Comparison of ENCODE assay signal across 8 cellular contexts in genomic region chr20:53582574-53583351, GRCh38. TPM values are rescaled to one million over a fixed set of nuclear protein-coding genes. Genes with fewer than 3 reads are reported as not detected.
DNase-seq lines count a peak whose midpoint lies in the region; ATAC-seq and TF ChIP-seq lines count a peak whose summit lies in the region.

No MANE protein-coding gene starts in this region.

- H3K9me3 Mint-ChIP-seq in activated T-cell treated with anti-CD3 and anti-CD28 coated beads, Interleukin-2, amount 50 U/mL, for 24 hours = no peaks in the 10 kb centered on the region

- intact Hi-C loops in colonic mucosa (cut with DNase I) = no loop called here
- intact Hi-C loops in uterus (cut with DNase I; ENCODE audit: low total_unique reads) = loop anchor here (5.0 kb wide), 1 partner anchor 340 kb away; no protein-coding TSS in a partner anchor

- H3K27ac Mint-ChIP-seq in activated T-cell treated with anti-CD3 and anti-CD28 coated beads, Interleukin-2, amount 50 U/mL, for 24 hours = peak overlapping the region; percentile 94

- H3K4me1 Mint-ChIP-seq in activated T-cell treated with anti-CD3 and anti-CD28 coated beads, Interleukin-2, amount 50 U/mL, for 24 hours (ENCODE audit: low read depth) = peaks cover 92% of the 10 kb centered on the region

- no peaks in the 10 kb centered on the region for H3K36me3 ChIP-seq in colonic mucosa
- peaks cover 13% of the 10 kb centered on the region for H3K36me3 ChIP-seq in mucosa of stomach (ENCODE audit: control insufficient read depth, insufficient read depth, low read length)
- no peaks in the 10 kb centered on the region for H3K36me3 ChIP-seq in uterus

- peak overlapping the region; percentile 81 for H3K4me3 Mint-ChIP-seq in activated T-cell treated with anti-CD3 and anti-CD28 coated beads, Interleukin-2, amount 50 U/mL, for 24 hours

- H3K4me1 ChIP-seq in colonic mucosa = peaks cover 19% of the 10 kb centered on the region
- H3K4me1 ChIP-seq in mucosa of stomach (ENCODE audit: control insufficient read depth, insufficient read depth, low read length) = peaks cover 53% of the 10 kb centered on the region
- H3K4me1 ChIP-seq in uterus = peaks cover 12 to 14% of the 10 kb centered on the region in 2 donors

- H3K27ac ChIP-seq in colonic mucosa (peak overlapping the region; percentile 68), uterus (peak overlapping the region; percentile 66 to 83)

- ATAC-seq in HG02938 (IDR thresholded peaks at IDR 0.05; ENCODE audit: unreplicated experiment) (no peak), GM21381 (IDR thresholded peaks at IDR 0.05; ENCODE audit: unreplicated experiment) (no peak)

- no peaks in the 10 kb centered on the region for H3K27me3 Mint-ChIP-seq in activated T-cell treated with anti-CD3 and anti-CD28 coated beads, Interleukin-2, amount 50 U/mL, for 24 hours

- H3K4me3 ChIP-seq in colonic mucosa = no peak overlapping the region
- no peak overlapping the region for H3K4me3 ChIP-seq in mucosa of stomach (ENCODE audit: low read length)
- H3K4me3 ChIP-seq in uterus = no peak overlapping the region

- H3K36me3 Mint-ChIP-seq in activated T-cell treated with anti-CD3 and anti-CD28 coated beads, Interleukin-2, amount 50 U/mL, for 24 hours (ENCODE audit: low read depth) = peaks cover 67% of the 10 kb centered on the region

- H3K9ac ChIP-seq in colonic mucosa (ENCODE audit: low read depth in 2 of 2, low read length in 2 of 2) (peak overlapping the region; percentile 41 to 64), mucosa of stomach (ENCODE audit: low read length) (peak overlapping the region; percentile 0)

- TF ChIP-seq POLR2A in uterus (IDR thresholded peaks at IDR 0.05) = peak in 1 of 2 donors; percentile 16

- H3K27me3 ChIP-seq in colonic mucosa = no peaks in the 10 kb centered on the region
- no peaks in the 10 kb centered on the region for H3K27me3 ChIP-seq in mucosa of stomach (ENCODE audit: control insufficient read depth, insufficient read depth, low read length)
- no peaks in the 10 kb centered on the region for H3K27me3 ChIP-seq in uterus

- DNase-seq in activated T-cell treated with anti-CD3 and anti-CD28 coated beads, Interleukin-2, amount 50 U/mL, for 24 hours = peak; percentile 34
- no peak for DNase-seq in activated T-cell treated with anti-CD3 and anti-CD28 coated beads, Interleukin-2, amount 50 U/mL, for 1 hour
- peak; percentile 30 for DNase-seq in SKM-1 (lab: John Stamatoyannopoulos, UW; ENCODE audit: unreplicated experiment)
- no peak for DNase-seq in colonic mucosa
- DNase-seq in uterus = peak; percentile 35 to 66

- H3K9me3 ChIP-seq in colonic mucosa (no peaks in the 10 kb centered on the region), mucosa of stomach (ENCODE audit: control insufficient read depth, low read length) (no peaks in the 10 kb centered on the region), uterus (no peaks in the 10 kb centered on the region)

- no peak for TF ChIP-seq CTCF in colonic mucosa (IDR thresholded peaks at IDR 0.05)
- no peak for TF ChIP-seq CTCF in uterus (IDR thresholded peaks at IDR 0.05)

RNA-seq across cellular contexts. Expression of gene ZNF217, which starts 10.9 kb away (rescaled TPM):
- total RNA-seq in colonic mucosa = 10 to 100 TPM; 45.7 to 73.0 TPM
- total RNA-seq in uterus = 10 to 100 TPM in 3 of 4 donors, 1 to 10 TPM in 1; 7.4 to 37.8 (median 18.4) TPM

Comparison
In these comparisons a context has a peak if more than half of its experiments do, and no peak if none do; other contexts are left out.
1. DNase-seq: peak in activated T-cell treated with anti-CD3 and anti-CD28 coated beads, Interleukin-2, amount 50 U/mL, for 24 hours (single experiment), SKM-1 (single experiment) and uterus (2 of 2); none in activated T-cell treated with anti-CD3 and anti-CD28 coated beads, Interleukin-2, amount 50 U/mL, for 1 hour (single experiment) and colonic mucosa (single experiment).